ENCODE assay signal across 11 cellular contexts in genomic region chr18:22465859-22466602, GRCh38. TPM values are rescaled to one million over a fixed set of nuclear protein-coding genes. Genes with fewer than 3 reads are reported as not detected.
DNase-seq lines count a peak whose midpoint lies in the region; ATAC-seq and TF ChIP-seq lines count a peak whose summit lies in the region.
"Had no signal": no experiment of that assay in that cellular context is flagged by ENCODE, and none has a peak within 500 bp of the region (broad histone marks: within the 10 kb centered on the region; RNA-seq: fewer than 3 reads in every experiment).

No MANE protein-coding gene starts in this region.

- DNase-seq in BJ (ENCODE audit: low read depth), result peak; percentile 83
- peak; percentile 29 to 62 for DNase-seq in NOMO-1 (lab: John Stamatoyannopoulos, UW; ENCODE audit: unreplicated experiment in 2 of 2)
- peak; percentile 61 for DNase-seq in epithelial cell of proximal tubule (ENCODE audit: low read depth)
- no peak for DNase-seq in natural killer cell treated with Interleukin-12 subunit alpha and Interleukin-12 subunit beta and Interleukin-15 and Interleukin-18, amount 100 ng/mL, for 72 hours (ENCODE audit: low spot score)
- DNase-seq: amygdala; stimulated activated CD4-positive, alpha-beta T cell treated with anti-CD3 and anti-CD28 coated beads, Interleukin-12 subunit alpha, Interleukin-12 subunit beta, amount 100 ng/mL, for 4 hours had no signal

- H3K4me3 ChIP-seq in BJ (ENCODE audit: low read depth, low read length) (no peak overlapping the region), epithelial cell of proximal tubule (ENCODE audit: low read depth, low read length) (no peak overlapping the region)
- H3K4me3 ChIP-seq: GM12878 had no signal

- CTCF ChIA-PET in BJ (lab: Yijun Ruan, JAX), result interaction anchor here (1.4 kb wide), 1 partner anchor 80 kb away, joined by 3 read pairs; no protein-coding TSS in a partner anchor

- TF ChIP-seq CTCF in BJ (IDR thresholded peaks at IDR 0.05; ENCODE audit: insufficient read depth, low read depth, low read length) (no peak), epithelial cell of proximal tubule (conservative IDR thresholded peaks at IDR 0.05; ENCODE audit: low read depth, low read length) (no peak)

- POLR2A ChIA-PET in BJ (lab: Charles Lee), result interaction anchor here (0.5 kb wide), 1 partner anchor 1015 kb away, joined by 7 read pairs; no protein-coding TSS in a partner anchor

- peaks cover 31 to 42% of the 10 kb centered on the region in 2 donors for H3K4me1 Mint-ChIP-seq in natural killer cell treated with Interleukin-12 subunit alpha and Interleukin-12 subunit beta and Interleukin-15 and Interleukin-18, amount 100 ng/mL, for 72 hours (ENCODE audit: low read depth in 2 of 2)

- H3K4me3 Mint-ChIP-seq in natural killer cell treated with Interleukin-12 subunit alpha and Interleukin-12 subunit beta and Interleukin-15 and Interleukin-18, amount 100 ng/mL, for 72 hours, result peak overlapping the region; percentile 8

- H3K27me3 Mint-ChIP-seq in natural killer cell treated with Interleukin-12 subunit alpha and Interleukin-12 subunit beta and Interleukin-15 and Interleukin-18, amount 100 ng/mL, for 72 hours, result peaks cover 0 to 4% of the 10 kb centered on the region in 2 donors

- no peaks in the 10 kb centered on the region for H3K27me3 ChIP-seq in BJ (ENCODE audit: control insufficient read depth, insufficient read depth, low read length)

- peak; percentile 94 for ATAC-seq in natural killer cell treated with Interleukin-12 subunit alpha and Interleukin-12 subunit beta and Interleukin-15 and Interleukin-18, amount 100 ng/mL, for 72 hours
- ATAC-seq in HG02623 (IDR thresholded peaks at IDR 0.05; ENCODE audit: unreplicated experiment), result no peak
- no peak for ATAC-seq in GM19455 (IDR thresholded peaks at IDR 0.05; ENCODE audit: unreplicated experiment)
- ATAC-seq in GM18868 (IDR thresholded peaks at IDR 0.05; ENCODE audit: unreplicated experiment), result no peak
- ATAC-seq in HG02981 (IDR thresholded peaks at IDR 0.05; ENCODE audit: unreplicated experiment), result no peak
- ATAC-seq: GM12878 had no signal

- peaks cover 3% of the 10 kb centered on the region for H3K9me3 Mint-ChIP-seq in natural killer cell treated with Interleukin-12 subunit alpha and Interleukin-12 subunit beta and Interleukin-15 and Interleukin-18, amount 100 ng/mL, for 72 hours

- H3K36me3 Mint-ChIP-seq in natural killer cell treated with Interleukin-12 subunit alpha and Interleukin-12 subunit beta and Interleukin-15 and Interleukin-18, amount 100 ng/mL, for 72 hours, result no peaks in the 10 kb centered on the region

- no peaks in the 10 kb centered on the region for H3K36me3 ChIP-seq in BJ (ENCODE audit: control insufficient read depth, insufficient read depth, low read length)

- peak overlapping the region; percentile 13 to 25 for H3K27ac Mint-ChIP-seq in natural killer cell treated with Interleukin-12 subunit alpha and Interleukin-12 subunit beta and Interleukin-15 and Interleukin-18, amount 100 ng/mL, for 72 hours

RNA-seq across cellular contexts. Expression of gene CTAGE1, which starts 48.3 kb away (rescaled TPM):
- polyA plus RNA-seq in BJ (2011; rRNA removed), result 0.06 TPM in 1 of 2 replicates, not detected in the other
- polyA minus RNA-seq in BJ (2011; rRNA and poly(A)+ RNA removed), result not detected in 2 replicates
- not detected in 2 replicates for total RNA-seq in epithelial cell of proximal tubule
- total RNA-seq in natural killer cell treated with Interleukin-12 subunit alpha and Interleukin-12 subunit beta and Interleukin-15 and Interleukin-18, amount 100 ng/mL, for 72 hours, result not detected
- total RNA-seq: GM12878 had no signal

Comparison
In these comparisons a context has a peak if more than half of its experiments do, and no peak if none do; other contexts are left out.
1. ATAC-seq: peak in natural killer cell treated with Interleukin-12 subunit alpha and Interleukin-12 subunit beta and Interleukin-15 and Interleukin-18, amount 100 ng/mL, for 72 hours (2 of 2); none in HG02623 (single experiment), GM19455 (single experiment), GM18868 (single experiment) and HG02981 (single experiment).